In the genomic region with DNA sequence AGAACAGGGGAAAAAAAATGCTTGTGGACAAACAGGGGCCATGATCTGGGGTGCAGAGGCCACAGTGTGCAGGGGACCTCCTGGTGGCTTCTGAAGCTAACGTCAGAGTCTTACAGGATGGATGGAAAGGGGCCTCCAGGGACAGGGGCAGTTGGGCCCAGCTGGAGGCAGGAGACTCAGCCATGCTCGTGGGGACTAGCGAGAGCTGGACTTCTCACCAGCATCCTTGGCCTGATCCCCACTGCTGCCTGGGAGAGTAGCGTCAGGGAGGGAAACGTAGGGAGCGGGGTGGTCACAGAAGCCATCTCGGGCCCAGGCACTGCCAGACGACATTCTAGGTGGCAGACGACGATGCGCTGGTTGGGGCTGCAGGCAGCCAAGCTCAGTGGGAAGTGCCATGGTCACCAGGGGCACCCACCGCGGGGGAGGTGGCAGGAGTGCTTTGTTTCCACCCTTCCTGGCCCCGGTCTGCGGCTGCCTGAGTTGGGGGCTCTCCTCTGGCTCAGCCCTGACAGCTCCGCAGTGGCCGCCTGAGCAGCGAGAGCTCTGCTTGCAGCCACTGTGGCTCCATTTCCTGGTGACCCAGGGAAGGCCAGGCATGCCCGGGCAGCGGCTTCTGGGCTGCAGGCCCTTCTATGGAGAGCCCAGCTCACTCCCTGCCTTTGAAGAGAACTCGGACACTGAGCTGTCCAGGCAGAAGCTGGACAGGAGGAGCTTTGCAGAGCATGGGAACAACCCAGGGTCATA, we compare ENCODE assay signal across 1 cellular context.
TF ChIP-seq lines count a peak whose summit lies in the region.

No MANE protein-coding gene starts in this region.

TF ChIP-seq in GM23338, 12 proteins besides CTCF, POLR2A, EP300 and RAD21:
- TF ChIP-seq, protein P1, sequence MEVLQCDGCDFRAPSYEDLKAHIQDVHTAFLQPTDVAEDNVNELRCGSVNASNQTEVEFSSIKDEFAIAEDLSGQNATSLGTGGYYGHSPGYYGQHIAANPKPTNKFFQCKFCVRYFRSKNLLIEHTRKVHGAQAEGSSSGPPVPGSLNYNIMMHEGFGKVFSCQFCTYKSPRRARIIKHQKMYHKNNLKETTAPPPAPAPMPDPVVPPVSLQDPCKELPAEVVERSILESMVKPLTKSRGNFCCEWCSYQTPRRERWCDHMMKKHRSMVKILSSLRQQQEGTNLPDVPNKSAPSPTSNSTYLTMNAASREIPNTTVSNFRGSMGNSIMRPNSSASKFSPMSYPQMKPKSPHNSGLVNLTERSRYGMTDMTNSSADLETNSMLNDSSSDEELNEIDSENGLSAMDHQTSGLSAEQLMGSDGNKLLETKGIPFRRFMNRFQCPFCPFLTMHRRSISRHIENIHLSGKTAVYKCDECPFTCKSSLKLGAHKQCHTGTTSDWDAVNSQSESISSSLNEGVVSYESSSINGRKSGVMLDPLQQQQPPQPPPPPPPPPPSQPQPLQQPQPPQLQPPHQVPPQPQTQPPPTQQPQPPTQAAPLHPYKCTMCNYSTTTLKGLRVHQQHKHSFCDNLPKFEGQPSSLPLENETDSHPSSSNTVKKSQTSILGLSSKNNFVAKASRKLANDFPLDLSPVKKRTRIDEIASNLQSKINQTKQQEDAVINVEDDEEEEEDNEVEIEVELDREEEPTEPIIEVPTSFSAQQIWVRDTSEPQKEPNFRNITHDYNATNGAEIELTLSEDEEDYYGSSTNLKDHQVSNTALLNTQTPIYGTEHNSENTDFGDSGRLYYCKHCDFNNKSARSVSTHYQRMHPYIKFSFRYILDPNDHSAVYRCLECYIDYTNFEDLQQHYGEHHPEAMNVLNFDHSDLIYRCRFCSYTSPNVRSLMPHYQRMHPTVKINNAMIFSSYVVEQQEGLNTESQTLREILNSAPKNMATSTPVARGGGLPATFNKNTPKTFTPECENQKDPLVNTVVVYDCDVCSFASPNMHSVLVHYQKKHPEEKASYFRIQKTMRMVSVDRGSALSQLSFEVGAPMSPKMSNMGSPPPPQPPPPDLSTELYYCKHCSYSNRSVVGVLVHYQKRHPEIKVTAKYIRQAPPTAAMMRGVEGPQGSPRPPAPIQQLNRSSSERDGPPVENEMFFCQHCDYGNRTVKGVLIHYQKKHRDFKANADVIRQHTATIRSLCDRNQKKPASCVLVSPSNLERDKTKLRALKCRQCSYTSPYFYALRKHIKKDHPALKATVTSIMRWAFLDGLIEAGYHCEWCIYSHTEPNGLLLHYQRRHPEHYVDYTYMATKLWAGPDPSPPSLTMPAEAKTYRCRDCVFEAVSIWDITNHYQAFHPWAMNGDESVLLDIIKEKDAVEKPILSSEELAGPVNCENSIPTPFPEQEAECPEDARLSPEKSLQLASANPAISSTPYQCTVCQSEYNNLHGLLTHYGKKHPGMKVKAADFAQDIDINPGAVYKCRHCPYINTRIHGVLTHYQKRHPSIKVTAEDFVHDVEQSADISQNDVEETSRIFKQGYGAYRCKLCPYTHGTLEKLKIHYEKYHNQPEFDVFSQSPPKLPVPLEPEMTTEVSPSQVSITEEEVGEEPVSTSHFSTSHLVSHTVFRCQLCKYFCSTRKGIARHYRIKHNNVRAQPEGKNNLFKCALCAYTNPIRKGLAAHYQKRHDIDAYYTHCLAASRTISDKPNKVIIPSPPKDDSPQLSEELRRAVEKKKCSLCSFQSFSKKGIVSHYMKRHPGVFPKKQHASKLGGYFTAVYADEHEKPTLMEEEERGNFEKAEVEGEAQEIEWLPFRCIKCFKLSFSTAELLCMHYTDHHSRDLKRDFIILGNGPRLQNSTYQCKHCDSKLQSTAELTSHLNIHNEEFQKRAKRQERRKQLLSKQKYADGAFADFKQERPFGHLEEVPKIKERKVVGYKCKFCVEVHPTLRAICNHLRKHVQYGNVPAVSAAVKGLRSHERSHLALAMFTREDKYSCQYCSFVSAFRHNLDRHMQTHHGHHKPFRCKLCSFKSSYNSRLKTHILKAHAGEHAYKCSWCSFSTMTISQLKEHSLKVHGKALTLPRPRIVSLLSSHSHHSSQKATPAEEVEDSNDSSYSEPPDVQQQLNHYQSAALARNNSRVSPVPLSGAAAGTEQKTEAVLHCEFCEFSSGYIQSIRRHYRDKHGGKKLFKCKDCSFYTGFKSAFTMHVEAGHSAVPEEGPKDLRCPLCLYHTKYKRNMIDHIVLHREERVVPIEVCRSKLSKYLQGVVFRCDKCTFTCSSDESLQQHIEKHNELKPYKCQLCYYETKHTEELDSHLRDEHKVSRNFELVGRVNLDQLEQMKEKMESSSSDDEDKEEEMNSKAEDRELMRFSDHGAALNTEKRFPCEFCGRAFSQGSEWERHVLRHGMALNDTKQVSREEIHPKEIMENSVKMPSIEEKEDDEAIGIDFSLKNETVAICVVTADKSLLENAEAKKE (CRISPR knock-in tag; IDR thresholded peaks at IDR 0.05) = no peak
- TF ChIP-seq REST (IDR thresholded peaks at IDR 0.05; ENCODE audit: unreplicated experiment) (no peak), NANOG (IDR thresholded peaks at IDR 0.05; ENCODE audit: borderline replicate concordance) (no peak), JUNB (IDR thresholded peaks at IDR 0.05; ENCODE audit: unreplicated experiment) (no peak), ZNF331 (CRISPR knock-in tag; IDR thresholded peaks at IDR 0.05; ENCODE audit: low read depth) (no peak), ETS1 (IDR thresholded peaks at IDR 0.05) (no peak), EZH2 (IDR thresholded peaks at IDR 0.05; ENCODE audit: low read depth, unreplicated experiment) (no peak), EZH2phosphoT487 (IDR thresholded peaks at IDR 0.05; ENCODE audit: unreplicated experiment) (no peak)
